Comparison of ENCODE assay signal across 2 cellular contexts in the genomic region with DNA sequence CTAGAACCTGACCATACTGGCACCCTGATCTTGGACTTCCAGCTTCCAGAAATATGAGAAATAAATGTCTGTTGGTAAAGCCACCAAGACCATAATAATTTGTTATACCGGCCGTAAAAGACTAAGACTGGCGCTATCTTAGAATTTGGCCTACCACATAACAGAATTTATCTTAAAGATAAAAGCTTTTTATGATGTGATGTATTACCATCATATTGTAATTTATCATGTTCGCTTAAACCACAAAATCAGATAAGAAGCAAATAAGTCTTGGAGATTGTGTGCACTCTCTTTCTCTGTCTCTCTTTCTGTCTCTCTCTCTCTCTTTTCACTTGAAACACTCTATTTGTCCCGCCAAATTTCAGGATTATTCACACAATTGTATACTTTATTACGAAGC.
TF ChIP-seq lines count a peak whose summit lies in the region.

No MANE protein-coding gene starts in this region.

TF ChIP-seq in SK-N-SH, 30 proteins besides CTCF, POLR2A, EP300 and RAD21 (continued from another document):
- TF ChIP-seq, protein P1, sequence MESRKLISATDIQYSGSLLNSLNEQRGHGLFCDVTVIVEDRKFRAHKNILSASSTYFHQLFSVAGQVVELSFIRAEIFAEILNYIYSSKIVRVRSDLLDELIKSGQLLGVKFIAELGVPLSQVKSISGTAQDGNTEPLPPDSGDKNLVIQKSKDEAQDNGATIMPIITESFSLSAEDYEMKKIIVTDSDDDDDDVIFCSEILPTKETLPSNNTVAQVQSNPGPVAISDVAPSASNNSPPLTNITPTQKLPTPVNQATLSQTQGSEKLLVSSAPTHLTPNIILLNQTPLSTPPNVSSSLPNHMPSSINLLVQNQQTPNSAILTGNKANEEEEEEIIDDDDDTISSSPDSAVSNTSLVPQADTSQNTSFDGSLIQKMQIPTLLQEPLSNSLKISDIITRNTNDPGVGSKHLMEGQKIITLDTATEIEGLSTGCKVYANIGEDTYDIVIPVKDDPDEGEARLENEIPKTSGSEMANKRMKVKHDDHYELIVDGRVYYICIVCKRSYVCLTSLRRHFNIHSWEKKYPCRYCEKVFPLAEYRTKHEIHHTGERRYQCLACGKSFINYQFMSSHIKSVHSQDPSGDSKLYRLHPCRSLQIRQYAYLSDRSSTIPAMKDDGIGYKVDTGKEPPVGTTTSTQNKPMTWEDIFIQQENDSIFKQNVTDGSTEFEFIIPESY (IDR thresholded peaks at IDR 0.05; ENCODE audit: borderline replicate concordance, low read depth) = no peak
- TF ChIP-seq TCF12 (IDR thresholded peaks at IDR 0.05) = peak; percentile 50

TF ChIP-seq in SK-N-SH treated with all-trans-retinoic acid at 6 μM for 48 hours, 23 proteins besides CTCF, POLR2A, EP300 and RAD21 (continued from another document):
- TF ChIP-seq, protein P2, sequence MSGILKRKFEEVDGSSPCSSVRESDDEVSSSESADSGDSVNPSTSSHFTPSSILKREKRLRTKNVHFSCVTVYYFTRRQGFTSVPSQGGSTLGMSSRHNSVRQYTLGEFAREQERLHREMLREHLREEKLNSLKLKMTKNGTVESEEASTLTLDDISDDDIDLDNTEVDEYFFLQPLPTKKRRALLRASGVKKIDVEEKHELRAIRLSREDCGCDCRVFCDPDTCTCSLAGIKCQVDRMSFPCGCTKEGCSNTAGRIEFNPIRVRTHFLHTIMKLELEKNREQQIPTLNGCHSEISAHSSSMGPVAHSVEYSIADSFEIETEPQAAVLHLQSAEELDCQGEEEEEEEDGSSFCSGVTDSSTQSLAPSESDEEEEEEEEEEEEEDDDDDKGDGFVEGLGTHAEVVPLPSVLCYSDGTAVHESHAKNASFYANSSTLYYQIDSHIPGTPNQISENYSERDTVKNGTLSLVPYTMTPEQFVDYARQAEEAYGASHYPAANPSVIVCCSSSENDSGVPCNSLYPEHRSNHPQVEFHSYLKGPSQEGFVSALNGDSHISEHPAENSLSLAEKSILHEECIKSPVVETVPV (CRISPR knock-in tag; IDR thresholded peaks at IDR 0.05) = no peak
- no peak for TF ChIP-seq OSR1 (CRISPR knock-in tag; IDR thresholded peaks at IDR 0.05)
- TF ChIP-seq POU6F1 (CRISPR knock-in tag; IDR thresholded peaks at IDR 0.05; ENCODE audit: borderline replicate concordance, low read depth) = no peak
- TF ChIP-seq ZC3H10 (CRISPR knock-in tag; IDR thresholded peaks at IDR 0.05) = no peak
- no peak for TF ChIP-seq PATZ1 (CRISPR knock-in tag; IDR thresholded peaks at IDR 0.05; ENCODE audit: borderline replicate concordance)
- no peak for TF ChIP-seq ARNTL (CRISPR knock-in tag; IDR thresholded peaks at IDR 0.05; ENCODE audit: borderline replicate concordance, low read depth)
- no peak for TF ChIP-seq TSHZ2 (CRISPR knock-in tag; IDR thresholded peaks at IDR 0.05)
- no peak for TF ChIP-seq BACH2 (CRISPR knock-in tag; IDR thresholded peaks at IDR 0.05; ENCODE audit: borderline replicate concordance)
